1 cellular context compared by ENCODE assay signal in the genomic region with DNA sequence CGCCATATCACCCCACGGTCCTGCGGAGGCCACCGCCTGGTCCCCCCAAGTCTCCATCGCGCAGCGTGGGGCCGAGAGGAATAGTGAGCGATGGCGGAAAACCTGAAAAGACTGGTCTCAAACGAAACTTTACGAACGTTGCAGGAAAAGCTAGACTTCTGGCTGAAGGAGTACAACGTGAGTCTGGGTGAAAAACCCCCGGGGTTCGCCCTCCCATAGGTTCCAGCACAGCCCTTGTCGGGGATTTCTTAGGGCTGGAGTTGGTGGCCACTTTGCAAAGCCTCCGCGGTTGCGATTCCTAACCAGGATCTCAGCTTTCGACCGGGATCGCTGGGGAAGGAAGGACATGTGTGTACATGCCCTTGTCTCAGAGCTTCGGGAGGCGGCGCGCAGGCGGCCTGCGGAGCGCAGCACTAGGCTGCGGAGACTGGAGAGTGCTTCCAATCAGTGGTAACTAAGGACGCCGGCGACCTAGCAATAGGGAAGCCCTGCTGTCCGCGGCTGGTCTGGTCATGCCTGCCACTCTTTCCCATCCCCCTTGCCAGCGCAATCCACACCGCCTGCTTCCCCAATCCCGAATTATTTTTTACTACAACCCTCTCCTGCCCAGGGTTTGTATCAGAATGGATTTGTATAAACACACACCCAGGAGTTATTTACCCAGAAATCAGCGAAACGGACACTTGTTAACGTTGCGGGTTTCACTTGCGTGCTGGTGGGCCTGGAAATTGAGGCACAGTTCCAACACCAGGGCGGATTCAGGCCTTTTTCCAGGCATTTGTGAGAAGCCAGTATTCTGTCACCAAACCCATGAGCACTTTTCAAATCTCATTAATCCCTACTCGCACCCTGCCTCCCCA.
A peak's percentile ranks its signal among the peaks of the same experiment; 100 is the strongest.
TF ChIP-seq lines count a peak whose summit lies in the region.

No MANE protein-coding gene starts in this region.

TF ChIP-seq in HEK293, 187 proteins besides CTCF, POLR2A, EP300 and RAD21 (continued from another document and continues in another):
- TF ChIP-seq ZNF610 (tag by site-specific recombination; IDR thresholded peaks at IDR 0.05; ENCODE audit: borderline replicate concordance) (no peak), ZNF311 (tag by site-specific recombination; IDR thresholded peaks at IDR 0.05; ENCODE audit: borderline replicate concordance) (no peak), EGR2 (tag by site-specific recombination; IDR thresholded peaks at IDR 0.05; ENCODE audit: low read depth) (no peak), ZNF530 (tag by site-specific recombination; IDR thresholded peaks at IDR 0.05; ENCODE audit: low read depth) (no peak), ZXDB (tag by site-specific recombination; IDR thresholded peaks at IDR 0.05) (peak; percentile 56), ZNF112 (tag by site-specific recombination; IDR thresholded peaks at IDR 0.05) (no peak), REPIN1 (tag by site-specific recombination; IDR thresholded peaks at IDR 0.05; ENCODE audit: low read depth) (no peak), ZNF366 (tag by site-specific recombination; conservative IDR thresholded peaks at IDR 0.05) (no peak), ZNF837 (tag by site-specific recombination; IDR thresholded peaks at IDR 0.05) (no peak), ZNF211 (tag by site-specific recombination; IDR thresholded peaks at IDR 0.05; ENCODE audit: low read depth) (no peak), KLF8 (tag by site-specific recombination; IDR thresholded peaks at IDR 0.05) (no peak), ZNF747 (tag by site-specific recombination; IDR thresholded peaks at IDR 0.05) (no peak), RBAK (tag by site-specific recombination; IDR thresholded peaks at IDR 0.05) (no peak), ZSCAN23 (tag by site-specific recombination; IDR thresholded peaks at IDR 0.05) (no peak), ZNF404 (tag by site-specific recombination; IDR thresholded peaks at IDR 0.05) (no peak), SETDB1 (IDR thresholded peaks at IDR 0.05; ENCODE audit: insufficient read length, low read length) (no peak), ZNF701 (tag by site-specific recombination; IDR thresholded peaks at IDR 0.05) (no peak), ZNF335 (tag by site-specific recombination; conservative IDR thresholded peaks at IDR 0.05) (peak; percentile 90), ZNF140 (tag by site-specific recombination; IDR thresholded peaks at IDR 0.05) (no peak), ZNF571 (tag by site-specific recombination; IDR thresholded peaks at IDR 0.05) (no peak), ZNF624 (tag by site-specific recombination; IDR thresholded peaks at IDR 0.05) (no peak), SP7 (tag by site-specific recombination; IDR thresholded peaks at IDR 0.05) (peak; percentile 25; the same call in 1 of the 2 replicates), TCF7L2 (IDR thresholded peaks at IDR 0.05; ENCODE audit: borderline replicate concordance, low read depth, low read length) (no peak), ZNF274 (IDR thresholded peaks at IDR 0.05; ENCODE audit: low read length) (no peak), ZNF274 (tag by site-specific recombination; IDR thresholded peaks at IDR 0.05; ENCODE audit: borderline replicate concordance) (no peak), ZNF664 (tag by site-specific recombination; IDR thresholded peaks at IDR 0.05) (no peak), ZNF549 (tag by site-specific recombination; IDR thresholded peaks at IDR 0.05) (no peak), ZFP37 (tag by site-specific recombination; IDR thresholded peaks at IDR 0.05) (no peak), ZIC2 (tag by site-specific recombination; IDR thresholded peaks at IDR 0.05) (no peak), ZNF521 (tag by site-specific recombination; IDR thresholded peaks at IDR 0.05) (no peak), GFI1B (tag by site-specific recombination; IDR thresholded peaks at IDR 0.05) (no peak), ZNF776 (tag by site-specific recombination; IDR thresholded peaks at IDR 0.05; ENCODE audit: borderline replicate concordance) (no peak), FEZF1 (tag by site-specific recombination; IDR thresholded peaks at IDR 0.05) (no peak), ZNF600 (tag by site-specific recombination; IDR thresholded peaks at IDR 0.05) (peak; percentile 55; the same call in 1 of the 2 replicates), ZNF302 (tag by site-specific recombination; IDR thresholded peaks at IDR 0.05; ENCODE audit: low read depth) (no peak), ZNF76 (tag by site-specific recombination; IDR thresholded peaks at IDR 0.05; ENCODE audit: borderline replicate concordance, low read depth) (no peak), HOXD13 (CRISPR knock-in tag; IDR thresholded peaks at IDR 0.05; ENCODE audit: borderline replicate concordance) (no peak), ZNF423 (tag by site-specific recombination; IDR thresholded peaks at IDR 0.05) (no peak), ZFP3 (tag by site-specific recombination; IDR thresholded peaks at IDR 0.05; ENCODE audit: low read depth) (no peak), BCL11B (tag by site-specific recombination; IDR thresholded peaks at IDR 0.05; ENCODE audit: low read depth) (no peak), ZNF677 (tag by site-specific recombination; IDR thresholded peaks at IDR 0.05) (no peak), HOXA7 (CRISPR knock-in tag; IDR thresholded peaks at IDR 0.05; ENCODE audit: borderline replicate concordance) (no peak), ZNF843 (tag by site-specific recombination; IDR thresholded peaks at IDR 0.05) (no peak), ZNF155 (tag by site-specific recombination; IDR thresholded peaks at IDR 0.05) (no peak), ZBTB1 (tag by site-specific recombination; IDR thresholded peaks at IDR 0.05) (no peak), KLF9 (tag by site-specific recombination; IDR thresholded peaks at IDR 0.05; ENCODE audit: low read depth) (0 out of 2 replicates have a peak, but pooled peaks have one; percentile 9), ZNF133 (tag by site-specific recombination; IDR thresholded peaks at IDR 0.05) (no peak), ZNF558 (tag by site-specific recombination; IDR thresholded peaks at IDR 0.05) (peak; percentile 100), ZNF223 (tag by site-specific recombination; IDR thresholded peaks at IDR 0.05) (no peak)
- TF ChIP-seq, protein P1, sequence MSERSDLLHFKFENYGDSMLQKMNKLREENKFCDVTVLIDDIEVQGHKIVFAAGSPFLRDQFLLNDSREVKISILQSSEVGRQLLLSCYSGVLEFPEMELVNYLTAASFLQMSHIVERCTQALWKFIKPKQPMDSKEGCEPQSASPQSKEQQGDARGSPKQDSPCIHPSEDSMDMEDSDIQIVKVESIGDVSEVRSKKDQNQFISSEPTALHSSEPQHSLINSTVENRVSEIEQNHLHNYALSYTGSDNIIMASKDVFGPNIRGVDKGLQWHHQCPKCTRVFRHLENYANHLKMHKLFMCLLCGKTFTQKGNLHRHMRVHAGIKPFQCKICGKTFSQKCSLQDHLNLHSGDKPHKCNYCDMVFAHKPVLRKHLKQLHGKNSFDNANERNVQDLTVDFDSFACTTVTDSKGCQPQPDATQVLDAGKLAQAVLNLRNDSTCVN (tag by site-specific recombination; optimal IDR thresholded peaks at IDR 0.05): peak; percentile 53
- TF ChIP-seq, protein P2, sequence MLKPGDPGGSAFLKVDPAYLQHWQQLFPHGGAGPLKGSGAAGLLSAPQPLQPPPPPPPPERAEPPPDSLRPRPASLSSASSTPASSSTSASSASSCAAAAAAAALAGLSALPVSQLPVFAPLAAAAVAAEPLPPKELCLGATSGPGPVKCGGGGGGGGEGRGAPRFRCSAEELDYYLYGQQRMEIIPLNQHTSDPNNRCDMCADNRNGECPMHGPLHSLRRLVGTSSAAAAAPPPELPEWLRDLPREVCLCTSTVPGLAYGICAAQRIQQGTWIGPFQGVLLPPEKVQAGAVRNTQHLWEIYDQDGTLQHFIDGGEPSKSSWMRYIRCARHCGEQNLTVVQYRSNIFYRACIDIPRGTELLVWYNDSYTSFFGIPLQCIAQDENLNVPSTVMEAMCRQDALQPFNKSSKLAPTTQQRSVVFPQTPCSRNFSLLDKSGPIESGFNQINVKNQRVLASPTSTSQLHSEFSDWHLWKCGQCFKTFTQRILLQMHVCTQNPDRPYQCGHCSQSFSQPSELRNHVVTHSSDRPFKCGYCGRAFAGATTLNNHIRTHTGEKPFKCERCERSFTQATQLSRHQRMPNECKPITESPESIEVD (tag by site-specific recombination; IDR thresholded peaks at IDR 0.05): no peak
- TF ChIP-seq, protein P3, sequence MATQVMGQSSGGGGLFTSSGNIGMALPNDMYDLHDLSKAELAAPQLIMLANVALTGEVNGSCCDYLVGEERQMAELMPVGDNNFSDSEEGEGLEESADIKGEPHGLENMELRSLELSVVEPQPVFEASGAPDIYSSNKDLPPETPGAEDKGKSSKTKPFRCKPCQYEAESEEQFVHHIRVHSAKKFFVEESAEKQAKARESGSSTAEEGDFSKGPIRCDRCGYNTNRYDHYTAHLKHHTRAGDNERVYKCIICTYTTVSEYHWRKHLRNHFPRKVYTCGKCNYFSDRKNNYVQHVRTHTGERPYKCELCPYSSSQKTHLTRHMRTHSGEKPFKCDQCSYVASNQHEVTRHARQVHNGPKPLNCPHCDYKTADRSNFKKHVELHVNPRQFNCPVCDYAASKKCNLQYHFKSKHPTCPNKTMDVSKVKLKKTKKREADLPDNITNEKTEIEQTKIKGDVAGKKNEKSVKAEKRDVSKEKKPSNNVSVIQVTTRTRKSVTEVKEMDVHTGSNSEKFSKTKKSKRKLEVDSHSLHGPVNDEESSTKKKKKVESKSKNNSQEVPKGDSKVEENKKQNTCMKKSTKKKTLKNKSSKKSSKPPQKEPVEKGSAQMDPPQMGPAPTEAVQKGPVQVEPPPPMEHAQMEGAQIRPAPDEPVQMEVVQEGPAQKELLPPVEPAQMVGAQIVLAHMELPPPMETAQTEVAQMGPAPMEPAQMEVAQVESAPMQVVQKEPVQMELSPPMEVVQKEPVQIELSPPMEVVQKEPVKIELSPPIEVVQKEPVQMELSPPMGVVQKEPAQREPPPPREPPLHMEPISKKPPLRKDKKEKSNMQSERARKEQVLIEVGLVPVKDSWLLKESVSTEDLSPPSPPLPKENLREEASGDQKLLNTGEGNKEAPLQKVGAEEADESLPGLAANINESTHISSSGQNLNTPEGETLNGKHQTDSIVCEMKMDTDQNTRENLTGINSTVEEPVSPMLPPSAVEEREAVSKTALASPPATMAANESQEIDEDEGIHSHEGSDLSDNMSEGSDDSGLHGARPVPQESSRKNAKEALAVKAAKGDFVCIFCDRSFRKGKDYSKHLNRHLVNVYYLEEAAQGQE (tag by site-specific recombination; IDR thresholded peaks at IDR 0.05): no peak
- TF ChIP-seq, protein P4, sequence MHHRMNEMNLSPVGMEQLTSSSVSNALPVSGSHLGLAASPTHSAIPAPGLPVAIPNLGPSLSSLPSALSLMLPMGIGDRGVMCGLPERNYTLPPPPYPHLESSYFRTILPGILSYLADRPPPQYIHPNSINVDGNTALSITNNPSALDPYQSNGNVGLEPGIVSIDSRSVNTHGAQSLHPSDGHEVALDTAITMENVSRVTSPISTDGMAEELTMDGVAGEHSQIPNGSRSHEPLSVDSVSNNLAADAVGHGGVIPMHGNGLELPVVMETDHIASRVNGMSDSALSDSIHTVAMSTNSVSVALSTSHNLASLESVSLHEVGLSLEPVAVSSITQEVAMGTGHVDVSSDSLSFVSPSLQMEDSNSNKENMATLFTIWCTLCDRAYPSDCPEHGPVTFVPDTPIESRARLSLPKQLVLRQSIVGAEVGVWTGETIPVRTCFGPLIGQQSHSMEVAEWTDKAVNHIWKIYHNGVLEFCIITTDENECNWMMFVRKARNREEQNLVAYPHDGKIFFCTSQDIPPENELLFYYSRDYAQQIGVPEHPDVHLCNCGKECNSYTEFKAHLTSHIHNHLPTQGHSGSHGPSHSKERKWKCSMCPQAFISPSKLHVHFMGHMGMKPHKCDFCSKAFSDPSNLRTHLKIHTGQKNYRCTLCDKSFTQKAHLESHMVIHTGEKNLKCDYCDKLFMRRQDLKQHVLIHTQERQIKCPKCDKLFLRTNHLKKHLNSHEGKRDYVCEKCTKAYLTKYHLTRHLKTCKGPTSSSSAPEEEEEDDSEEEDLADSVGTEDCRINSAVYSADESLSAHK (tag by site-specific recombination; IDR thresholded peaks at IDR 0.05): no peak
- TF ChIP-seq, protein P5, sequence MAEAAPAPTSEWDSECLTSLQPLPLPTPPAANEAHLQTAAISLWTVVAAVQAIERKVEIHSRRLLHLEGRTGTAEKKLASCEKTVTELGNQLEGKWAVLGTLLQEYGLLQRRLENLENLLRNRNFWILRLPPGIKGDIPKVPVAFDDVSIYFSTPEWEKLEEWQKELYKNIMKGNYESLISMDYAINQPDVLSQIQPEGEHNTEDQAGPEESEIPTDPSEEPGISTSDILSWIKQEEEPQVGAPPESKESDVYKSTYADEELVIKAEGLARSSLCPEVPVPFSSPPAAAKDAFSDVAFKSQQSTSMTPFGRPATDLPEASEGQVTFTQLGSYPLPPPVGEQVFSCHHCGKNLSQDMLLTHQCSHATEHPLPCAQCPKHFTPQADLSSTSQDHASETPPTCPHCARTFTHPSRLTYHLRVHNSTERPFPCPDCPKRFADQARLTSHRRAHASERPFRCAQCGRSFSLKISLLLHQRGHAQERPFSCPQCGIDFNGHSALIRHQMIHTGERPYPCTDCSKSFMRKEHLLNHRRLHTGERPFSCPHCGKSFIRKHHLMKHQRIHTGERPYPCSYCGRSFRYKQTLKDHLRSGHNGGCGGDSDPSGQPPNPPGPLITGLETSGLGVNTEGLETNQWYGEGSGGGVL (tag by site-specific recombination; IDR thresholded peaks at IDR 0.05): no peak
- TF ChIP-seq, protein P6, sequence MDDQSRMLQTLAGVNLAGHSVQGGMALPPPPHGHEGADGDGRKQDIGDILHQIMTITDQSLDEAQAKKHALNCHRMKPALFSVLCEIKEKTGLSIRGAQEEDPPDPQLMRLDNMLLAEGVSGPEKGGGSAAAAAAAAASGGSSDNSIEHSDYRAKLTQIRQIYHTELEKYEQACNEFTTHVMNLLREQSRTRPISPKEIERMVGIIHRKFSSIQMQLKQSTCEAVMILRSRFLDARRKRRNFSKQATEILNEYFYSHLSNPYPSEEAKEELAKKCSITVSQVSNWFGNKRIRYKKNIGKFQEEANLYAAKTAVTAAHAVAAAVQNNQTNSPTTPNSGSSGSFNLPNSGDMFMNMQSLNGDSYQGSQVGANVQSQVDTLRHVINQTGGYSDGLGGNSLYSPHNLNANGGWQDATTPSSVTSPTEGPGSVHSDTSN (CRISPR knock-in tag; IDR thresholded peaks at IDR 0.05): no peak
- TF ChIP-seq, protein P7, sequence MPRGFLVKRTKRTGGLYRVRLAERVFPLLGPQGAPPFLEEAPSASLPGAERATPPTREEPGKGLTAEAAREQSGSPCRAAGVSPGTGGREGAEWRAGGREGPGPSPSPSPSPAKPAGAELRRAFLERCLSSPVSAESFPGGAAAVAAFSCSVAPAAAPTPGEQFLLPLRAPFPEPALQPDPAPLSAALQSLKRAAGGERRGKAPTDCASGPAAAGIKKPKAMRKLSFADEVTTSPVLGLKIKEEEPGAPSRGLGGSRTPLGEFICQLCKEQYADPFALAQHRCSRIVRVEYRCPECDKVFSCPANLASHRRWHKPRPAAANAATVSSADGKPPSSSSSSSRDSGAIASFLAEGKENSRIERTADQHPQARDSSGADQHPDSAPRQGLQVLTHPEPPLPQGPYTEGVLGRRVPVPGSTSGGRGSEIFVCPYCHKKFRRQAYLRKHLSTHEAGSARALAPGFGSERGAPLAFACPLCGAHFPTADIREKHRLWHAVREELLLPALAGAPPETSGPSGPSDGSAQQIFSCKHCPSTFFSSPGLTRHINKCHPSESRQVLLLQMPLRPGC (tag by site-specific recombination; IDR thresholded peaks at IDR 0.05): no peak
